In the genomic region with DNA sequence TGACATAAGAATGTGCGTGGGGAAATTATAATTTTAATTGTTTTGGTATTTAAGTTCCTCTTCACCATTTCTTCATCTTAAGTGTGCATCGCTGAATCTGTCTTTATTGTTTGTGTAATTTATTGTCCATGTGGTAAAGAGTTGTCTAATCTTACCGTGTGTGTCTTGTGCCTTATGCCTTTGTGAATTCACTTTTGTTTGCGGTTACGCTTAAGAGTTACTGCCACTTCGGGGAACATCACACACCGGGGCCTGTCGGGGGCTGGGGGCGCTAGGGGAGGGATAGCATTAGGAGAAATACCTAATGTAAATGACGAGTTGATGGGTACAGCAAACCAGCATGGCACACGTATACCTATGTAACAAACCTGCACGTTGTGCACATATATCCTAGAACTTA, we compare ENCODE assay signal across 8 cellular contexts. TPM values are rescaled to one million over a fixed set of nuclear protein-coding genes. Genes with fewer than 3 reads are reported as not detected.
DNase-seq lines count a peak whose midpoint lies in the region; ATAC-seq and TF ChIP-seq lines count a peak whose summit lies in the region.

No MANE protein-coding gene starts in this region.

- intact Hi-C loops in left lung (cut with DNase I) = no loop called here
- intact Hi-C loops in tibial artery (cut with DNase I; ENCODE audit: low total_unique reads) = no loop called here

- DNase-seq in activated T-cell treated with anti-CD3 and anti-CD28 coated beads, Interleukin-2, amount 50 U/mL, for 24 hours = no peak
- no peak for DNase-seq in activated T-cell treated with anti-CD3 and anti-CD28 coated beads, Interleukin-2, amount 50 U/mL, for 48 hours
- DNase-seq in left lung (no peak), tibial artery (no peak), NCI-H146 (lab: John Stamatoyannopoulos, UW) (no peak), HT-29 (ENCODE audit: low spot score) (no peak), NCI-H2107 (lab: John Stamatoyannopoulos, UW) (no peak)

- peak overlapping the region; percentile 99 for H3K4me3 ChIP-seq in left lung
- peak overlapping the region; percentile 83 to 96 for H3K4me3 ChIP-seq in tibial artery

- H3K27me3 ChIP-seq in left lung (no peaks in the 10 kb centered on the region), tibial artery (no peaks in the 10 kb centered on the region)

- H3K27me3 Mint-ChIP-seq in activated T-cell treated with anti-CD3 and anti-CD28 coated beads, Interleukin-2, amount 50 U/mL, for 24 hours = no peaks in the 10 kb centered on the region
- no peaks in the 10 kb centered on the region for H3K27me3 Mint-ChIP-seq in activated naive CD8-positive, alpha-beta T cell

- peaks cover 0 to 15% of the 10 kb centered on the region in 2 donors for H3K4me1 ChIP-seq in left lung
- peaks cover 0 to 26% (median 17%) of the 10 kb centered on the region in 4 donors for H3K4me1 ChIP-seq in tibial artery

- no peaks in the 10 kb centered on the region for H3K36me3 ChIP-seq in left lung
- H3K36me3 ChIP-seq in tibial artery = no peaks in the 10 kb centered on the region

- H3K9me3 Mint-ChIP-seq in activated T-cell treated with anti-CD3 and anti-CD28 coated beads, Interleukin-2, amount 50 U/mL, for 24 hours = no peaks in the 10 kb centered on the region
- H3K9me3 Mint-ChIP-seq in activated naive CD8-positive, alpha-beta T cell (ENCODE audit: low read depth) = no peaks in the 10 kb centered on the region

- H3K9me3 ChIP-seq in left lung (no peaks in the 10 kb centered on the region), tibial artery (no peaks in the 10 kb centered on the region)

- H3K4me3 Mint-ChIP-seq in activated T-cell treated with anti-CD3 and anti-CD28 coated beads, Interleukin-2, amount 50 U/mL, for 24 hours = peak overlapping the region; percentile 90
- H3K4me3 Mint-ChIP-seq in activated naive CD8-positive, alpha-beta T cell = peak overlapping the region; percentile 97

- peaks cover 60% of the 10 kb centered on the region for H3K4me1 Mint-ChIP-seq in activated T-cell treated with anti-CD3 and anti-CD28 coated beads, Interleukin-2, amount 50 U/mL, for 24 hours (ENCODE audit: low read depth)
- H3K4me1 Mint-ChIP-seq in activated naive CD8-positive, alpha-beta T cell (ENCODE audit: low read depth) = peaks cover 64% of the 10 kb centered on the region

- TF ChIP-seq CTCF in left lung (IDR thresholded peaks at IDR 0.05) (no peak), tibial artery (IDR thresholded peaks at IDR 0.05) (no peak)

- H3K27ac ChIP-seq in left lung = peak overlapping the region in 1 of 2 donors; percentile 90
- H3K27ac ChIP-seq in tibial artery = peak overlapping the region; percentile 82 to 95

- peaks cover 8% of the 10 kb centered on the region for H3K36me3 Mint-ChIP-seq in activated T-cell treated with anti-CD3 and anti-CD28 coated beads, Interleukin-2, amount 50 U/mL, for 24 hours (ENCODE audit: low read depth)
- H3K36me3 Mint-ChIP-seq in activated naive CD8-positive, alpha-beta T cell = no peaks in the 10 kb centered on the region

- H3K27ac Mint-ChIP-seq in activated T-cell treated with anti-CD3 and anti-CD28 coated beads, Interleukin-2, amount 50 U/mL, for 24 hours = peak overlapping the region; percentile 97
- peak overlapping the region; percentile 68 for H3K27ac Mint-ChIP-seq in activated naive CD8-positive, alpha-beta T cell

- ATAC-seq in left lung = no peak

RNA-seq across cellular contexts. Expression of gene WDR48, which starts 0.8 kb away (rescaled TPM):
- 10 to 100 TPM; 25.1 to 29.0 TPM for total RNA-seq in left lung
- 6.0 and 10.1 TPM in 2 replicates for total RNA-seq in HT-29 (2014; rRNA removed; shearing (Covaris generic))

RNA-seq across cellular contexts. Expression of gene SCN11A, which starts 0.9 kb away (rescaled TPM):
- under 1 TPM; 0.06 to 0.13 TPM for total RNA-seq in left lung
- total RNA-seq in HT-29 (2014; rRNA removed; shearing (Covaris generic)) = not detected in 2 replicates

RNA-seq across cellular contexts. Expression of gene GORASP1, which starts 54.8 kb away (rescaled TPM):
- 10 to 100 TPM; 62.5 to 63.2 TPM for total RNA-seq in left lung
- 66.5 and 67.1 TPM in 2 replicates for total RNA-seq in HT-29 (2014; rRNA removed; shearing (Covaris generic))

RNA-seq across cellular contexts. Expression of gene TTC21A, which starts 54.9 kb away (rescaled TPM):
- total RNA-seq in left lung = 10 to 100 TPM in 1 of 2 donors, 1 to 10 TPM in 1; 7.1 to 10.6 TPM
- total RNA-seq in HT-29 (2014; rRNA removed; shearing (Covaris generic)) = 1.6 and 2.1 TPM in 2 replicates
